In the genomic region with DNA sequence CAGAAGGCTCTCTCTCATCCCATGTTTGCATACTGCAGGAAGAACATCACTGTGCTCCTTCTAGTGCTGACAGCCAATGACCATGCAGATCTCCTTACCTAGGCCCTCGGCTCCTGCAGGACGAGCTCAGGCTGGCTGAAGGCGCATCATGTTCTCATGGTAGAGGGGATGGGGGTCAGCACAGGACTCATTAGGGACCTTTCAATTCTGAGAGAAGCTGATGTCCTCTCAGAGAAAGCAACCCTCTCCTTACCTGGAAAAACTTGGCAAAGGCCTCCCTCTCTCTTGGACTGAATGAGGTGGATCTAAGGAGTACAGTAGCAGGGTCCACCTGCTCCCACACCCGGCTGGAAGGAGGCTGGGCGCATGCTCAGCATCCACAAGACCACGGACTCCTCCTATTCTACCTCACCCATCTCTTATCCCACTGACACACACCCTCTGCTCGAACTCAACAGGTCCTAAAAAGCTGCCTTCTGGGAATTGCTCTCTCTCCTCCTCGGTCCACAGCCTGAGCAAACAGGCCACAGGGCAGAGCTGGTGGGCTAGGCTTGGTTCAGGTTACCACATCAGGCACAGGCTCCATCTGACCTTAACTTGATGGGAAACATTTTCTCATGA, we compare ENCODE assay signal across 17 cellular contexts. TPM values are rescaled to one million over a fixed set of nuclear protein-coding genes. Genes with fewer than 3 reads are reported as not detected.
DNase-seq lines count a peak whose midpoint lies in the region; ATAC-seq and TF ChIP-seq lines count a peak whose summit lies in the region.
"Had no signal": no experiment of that assay in that cellular context is flagged by ENCODE, and none has a peak within 500 bp of the region (broad histone marks: within the 10 kb centered on the region; RNA-seq: fewer than 3 reads in every experiment).

No MANE protein-coding gene starts in this region.

- no peak for ATAC-seq in natural killer cell treated with Interleukin-12 subunit alpha and Interleukin-12 subunit beta and Interleukin-15 and Interleukin-18, amount 100 ng/mL, for 72 hours
- ATAC-seq in GM21723 (IDR thresholded peaks at IDR 0.05; ENCODE audit: unreplicated experiment) (no peak), GM18861 (IDR thresholded peaks at IDR 0.05; ENCODE audit: unreplicated experiment) (no peak), HG02970 (IDR thresholded peaks at IDR 0.05; ENCODE audit: low FRiP score, unreplicated experiment) (no peak)
- ATAC-seq: gastrocnemius medialis, left ventricle myocardium superior, PC-3 had no signal

- no peaks in the 10 kb centered on the region for H3K27me3 ChIP-seq in CD8-positive, alpha-beta memory T cell (ENCODE audit: insufficient read depth, low read length, poor library complexity, severe bottlenecking)
- H3K27me3 ChIP-seq: gastrocnemius medialis had no signal

- peak overlapping the region in 4 of 7 donors; percentile 15 to 83 (median 54) for H3K4me3 Mint-ChIP-seq in CD8-positive, alpha-beta memory T cell
- peak overlapping the region; percentile 30 to 64 (median 62) for H3K4me3 Mint-ChIP-seq in brain
- peak overlapping the region; percentile 42 for H3K4me3 Mint-ChIP-seq in natural killer cell treated with Interleukin-12 subunit alpha and Interleukin-12 subunit beta and Interleukin-15 and Interleukin-18, amount 100 ng/mL, for 72 hours

- POLR2A ChIA-PET in CD8-positive, alpha-beta memory T cell (lab: Charles Lee) = no interaction called here

- H3K27ac ChIP-seq in CD8-positive, alpha-beta memory T cell (ENCODE audit: low read depth, low read length) = no peak overlapping the region
- H3K27ac ChIP-seq: gastrocnemius medialis, prostate gland had no signal

- TF ChIP-seq CTCF in brain (conservative IDR thresholded peaks at IDR 0.05) = no peak

- H3K36me3 Mint-ChIP-seq in CD8-positive, alpha-beta memory T cell = peaks cover 0 to 29% (median 0%) of the 10 kb centered on the region in 3 donors
- H3K36me3 Mint-ChIP-seq in brain = peaks cover 6% of the 10 kb centered on the region
- H3K36me3 Mint-ChIP-seq in natural killer cell treated with Interleukin-12 subunit alpha and Interleukin-12 subunit beta and Interleukin-15 and Interleukin-18, amount 100 ng/mL, for 72 hours = no peaks in the 10 kb centered on the region

- H3K9me3 ChIP-seq in CD8-positive, alpha-beta memory T cell (ENCODE audit: low read length) = no peaks in the 10 kb centered on the region
- H3K9me3 ChIP-seq: gastrocnemius medialis, prostate gland had no signal

- peaks cover 0 to 2% (median 0%) of the 10 kb centered on the region in 5 donors for H3K9me3 Mint-ChIP-seq in CD8-positive, alpha-beta memory T cell
- no peaks in the 10 kb centered on the region for H3K9me3 Mint-ChIP-seq in brain
- no peaks in the 10 kb centered on the region for H3K9me3 Mint-ChIP-seq in natural killer cell treated with Interleukin-12 subunit alpha and Interleukin-12 subunit beta and Interleukin-15 and Interleukin-18, amount 100 ng/mL, for 72 hours

- no peaks in the 10 kb centered on the region for H3K27me3 Mint-ChIP-seq in CD8-positive, alpha-beta memory T cell
- peaks cover 8% of the 10 kb centered on the region for H3K27me3 Mint-ChIP-seq in brain
- H3K27me3 Mint-ChIP-seq in natural killer cell treated with Interleukin-12 subunit alpha and Interleukin-12 subunit beta and Interleukin-15 and Interleukin-18, amount 100 ng/mL, for 72 hours = no peaks in the 10 kb centered on the region

- H3K4me1 ChIP-seq in CD8-positive, alpha-beta memory T cell (ENCODE audit: insufficient read depth, low read length) = peaks cover 38% of the 10 kb centered on the region

- H3K4me1 Mint-ChIP-seq in CD8-positive, alpha-beta memory T cell = peaks cover 46 to 80% (median 65%) of the 10 kb centered on the region in 3 donors
- H3K4me1 Mint-ChIP-seq in brain = peaks cover 61% of the 10 kb centered on the region
- peaks cover 43 to 47% of the 10 kb centered on the region in 2 donors for H3K4me1 Mint-ChIP-seq in natural killer cell treated with Interleukin-12 subunit alpha and Interleukin-12 subunit beta and Interleukin-15 and Interleukin-18, amount 100 ng/mL, for 72 hours (ENCODE audit: low read depth in 2 of 2)

- H3K27ac Mint-ChIP-seq in CD8-positive, alpha-beta memory T cell = peak overlapping the region in 7 of 8 donors; percentile 47 to 100 (median 71)
- peak overlapping the region in 1 of 5 experiments; percentile 41 for H3K27ac Mint-ChIP-seq in brain
- H3K27ac Mint-ChIP-seq in natural killer cell treated with Interleukin-12 subunit alpha and Interleukin-12 subunit beta and Interleukin-15 and Interleukin-18, amount 100 ng/mL, for 72 hours = peak overlapping the region; percentile 24 to 28

- no peaks in the 10 kb centered on the region for H3K36me3 ChIP-seq in CD8-positive, alpha-beta memory T cell (ENCODE audit: insufficient read depth, low read length)
- H3K36me3 ChIP-seq: gastrocnemius medialis, prostate gland had no signal

- DNase-seq in AG20443 (ENCODE audit: low spot score) (peak; percentile 0), NCI-H2171 (lab: John Stamatoyannopoulos, UW) (no peak)
- no peak for DNase-seq in CD8-positive, alpha-beta memory T cell
- DNase-seq in natural killer cell treated with Interleukin-12 subunit alpha and Interleukin-12 subunit beta and Interleukin-15 and Interleukin-18, amount 100 ng/mL, for 72 hours (ENCODE audit: low spot score) = no peak
- DNase-seq: activated CD4-positive, alpha-beta T cell treated with anti-CD3 and anti-CD28 coated beads, Interleukin-2, amount 50 U/mL, for 1 hour; amniotic stem cell; gastrocnemius medialis; GF-D8; left ventricle myocardium superior; NCI-H1930; NCI-H524; PC-3 had no signal

- no peak overlapping the region for H3K4me3 ChIP-seq in CD8-positive, alpha-beta memory T cell (ENCODE audit: low read length)
- H3K4me3 ChIP-seq: gastrocnemius medialis, prostate gland had no signal

- CTCF ChIA-PET in CD8-positive, alpha-beta memory T cell (lab: Charles Lee) = no interaction called here

RNA-seq across cellular contexts. Expression of gene IPPK, which starts 2.9 kb away (rescaled TPM):
- 10 to 100 TPM; 13.5 to 13.7 TPM for total RNA-seq in CD8-positive, alpha-beta memory T cell
- polyA plus RNA-seq in CD8-positive, alpha-beta memory T cell = 9.2 TPM
- polyA plus RNA-seq in brain (ENCODE audit: insufficient read depth, low read depth, low replicate concordance) = 6.9 TPM
- total RNA-seq in natural killer cell treated with Interleukin-12 subunit alpha and Interleukin-12 subunit beta and Interleukin-15 and Interleukin-18, amount 100 ng/mL, for 72 hours = 10 to 100 TPM; 11.8 to 21.9 TPM
